ENCODE assay signal across 23 cellular contexts in genomic region chr10:84212015-84212414, GRCh38. TPM values are rescaled to one million over a fixed set of nuclear protein-coding genes. Genes with fewer than 3 reads are reported as not detected.
DNase-seq lines count a peak whose midpoint lies in the region; ATAC-seq and TF ChIP-seq lines count a peak whose summit lies in the region.
"Had no signal": no experiment of that assay in that cellular context is flagged by ENCODE, and none has a peak within 500 bp of the region (broad histone marks: within the 10 kb centered on the region; RNA-seq: fewer than 3 reads in every experiment).

No MANE protein-coding gene starts in this region.

- ATAC-seq in left ventricle myocardium superior (no peak), left colon (peak; percentile 61)
- ATAC-seq in stimulated activated effector memory CD8-positive, alpha-beta T cell treated with anti-CD3 and anti-CD28 coated beads, Interleukin-12 subunit alpha, Interleukin-12 subunit beta, amount 100 ng/mL, for 72 hours, result peak; percentile 8
- ATAC-seq: A549, GM12878, GM23338, HCT116 had no signal

- peak; percentile 53 for DNase-seq in cardiac septum (ENCODE audit: low spot score)
- DNase-seq in left ventricle myocardium superior, result no peak
- no peak for DNase-seq in left colon
- DNase-seq in stimulated activated effector memory CD8-positive, alpha-beta T cell treated with anti-CD3 and anti-CD28 coated beads, Interleukin-12 subunit alpha, Interleukin-12 subunit beta, amount 100 ng/mL, for 72 hours (ENCODE audit: low spot score in 2 of 2), result no peak
- no peak for DNase-seq in central memory CD4-positive, alpha-beta T cell
- DNase-seq in erythroblast (lab: John Stamatoyannopoulos, UW), result no peak
- DNase-seq: 8988T; ACHN; AML-193; BE2C; CD4-positive, alpha-beta T cell; CD8-positive, alpha-beta memory T cell; DMS 273 treated with DMSO at 0.1 percent for 48 hours; DMS79; EL; GDM1; H9 had no signal

- H3K27ac Mint-ChIP-seq in stimulated activated effector memory CD8-positive, alpha-beta T cell treated with anti-CD3 and anti-CD28 coated beads, Interleukin-12 subunit alpha, Interleukin-12 subunit beta, amount 100 ng/mL, for 72 hours, result no peak overlapping the region
- H3K27ac Mint-ChIP-seq: CD4-positive, alpha-beta T cell; GM23338; H9 had no signal

- no peaks in the 10 kb centered on the region for H3K9me3 Mint-ChIP-seq in stimulated activated effector memory CD8-positive, alpha-beta T cell treated with anti-CD3 and anti-CD28 coated beads, Interleukin-12 subunit alpha, Interleukin-12 subunit beta, amount 100 ng/mL, for 72 hours
- H3K9me3 Mint-ChIP-seq: CD4-positive, alpha-beta T cell; CD8-positive, alpha-beta memory T cell; GM23338; H9 had no signal

- no peaks in the 10 kb centered on the region for H3K36me3 Mint-ChIP-seq in stimulated activated effector memory CD8-positive, alpha-beta T cell treated with anti-CD3 and anti-CD28 coated beads, Interleukin-12 subunit alpha, Interleukin-12 subunit beta, amount 100 ng/mL, for 72 hours
- H3K36me3 Mint-ChIP-seq: CD14-positive monocyte; CD8-positive, alpha-beta memory T cell had no signal

- intact Hi-C loops in cardiac septum (cut with DNase I), result no loop called here
- intact Hi-C loops in left ventricle myocardium superior (cut with micrococcal nuclease), result no loop called here
- intact Hi-C loops in left colon (cut with DNase I, micrococcal nuclease), result no loop called here

- H3K4me1 Mint-ChIP-seq in stimulated activated effector memory CD8-positive, alpha-beta T cell treated with anti-CD3 and anti-CD28 coated beads, Interleukin-12 subunit alpha, Interleukin-12 subunit beta, amount 100 ng/mL, for 72 hours, result peaks cover 7% of the 10 kb centered on the region
- H3K4me1 Mint-ChIP-seq: CD14-positive monocyte had no signal

- H3K4me3 Mint-ChIP-seq in stimulated activated effector memory CD8-positive, alpha-beta T cell treated with anti-CD3 and anti-CD28 coated beads, Interleukin-12 subunit alpha, Interleukin-12 subunit beta, amount 100 ng/mL, for 72 hours, result no peak overlapping the region
- H3K4me3 Mint-ChIP-seq: CD4-positive, alpha-beta T cell; GM23338; H9 had no signal

- no peak for TF ChIP-seq POLR2A in erythroblast (IDR thresholded peaks at IDR 0.05; ENCODE audit: low read length)

RNA-seq across cellular contexts. Expression of gene LRIT2, which starts 13.3 kb away (rescaled TPM):
- total RNA-seq in cardiac septum, result not detected
- total RNA-seq in left ventricle myocardium superior, result not detected
- not detected for total RNA-seq in left colon
- total RNA-seq: CD4-positive, alpha-beta T cell; CD8-positive, alpha-beta memory T cell; GM12878; GM23338; H4; H9 had no signal

RNA-seq across cellular contexts. Expression of gene CDHR1, which starts 17.7 kb away (rescaled TPM):
- total RNA-seq in cardiac septum (1.3 TPM), left ventricle myocardium superior (0.32 TPM), left colon (100 to 1,000 TPM in 1 of 2 donors, 10 to 100 TPM in 1; 63.7 to 127 TPM)

RNA-seq across cellular contexts. Expression of gene LRIT1, which starts 29.3 kb away (rescaled TPM):
- total RNA-seq in cardiac septum (not detected), left ventricle myocardium superior (not detected), left colon (not detected)
- total RNA-seq: CD4-positive, alpha-beta T cell; CD8-positive, alpha-beta memory T cell; GM12878; H4; H9 had no signal

RNA-seq across cellular contexts. Expression of gene RGR, which starts 32.8 kb away (rescaled TPM):
- total RNA-seq in cardiac septum, result not detected
- 0.79 TPM for total RNA-seq in left ventricle myocardium superior
- total RNA-seq in left colon, result under 1 TPM in 1 of 2 donors, not detected in 1; 0.39 TPM
- total RNA-seq: CD4-positive, alpha-beta T cell; CD8-positive, alpha-beta memory T cell; GM12878; GM23338; H4; H9 had no signal

RNA-seq across cellular contexts. Expression of gene GPR15LG, which starts 38.4 kb away (rescaled TPM):
- total RNA-seq in cardiac septum (not detected), left ventricle myocardium superior (not detected), left colon (100 to 1,000 TPM; 402 to 621 TPM)
- total RNA-seq: CD4-positive, alpha-beta T cell; CD8-positive, alpha-beta memory T cell; GM23338; H4; H9 had no signal

Comparison
In these comparisons a context has a peak if more than half of its experiments do, and no peak if none do; other contexts are left out.
1. RNA of gene CDHR1, which starts 17.7 kb away (total RNA-seq): 63.7 to 127 TPM in left colon; 1.3 TPM in cardiac septum (single experiment) and 0.32 TPM in left ventricle myocardium superior (single experiment); every median in the first group is over 10 times any median in the second.